In the genomic region with DNA sequence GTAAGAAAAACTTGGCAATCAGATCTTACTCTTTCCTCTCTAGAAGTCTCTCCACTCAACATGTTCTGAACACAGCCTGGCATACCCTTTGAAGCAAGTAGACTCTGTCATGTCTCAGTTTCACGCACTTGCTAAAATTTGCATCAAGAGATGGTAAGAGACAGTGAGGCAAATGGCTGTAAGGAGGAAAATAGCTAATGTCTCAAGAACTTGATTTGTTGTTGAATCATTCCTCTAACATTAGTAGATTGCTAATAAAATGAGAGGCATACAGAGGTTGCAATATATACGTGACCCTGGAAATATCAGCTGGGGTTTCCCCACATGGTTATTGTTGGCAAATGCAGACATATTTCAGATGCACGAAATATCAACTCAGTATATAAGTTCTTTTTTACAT, we compare ENCODE assay signal across 18 cellular contexts. TPM values are rescaled to one million over a fixed set of nuclear protein-coding genes. Genes with fewer than 3 reads are reported as not detected.
DNase-seq lines count a peak whose midpoint lies in the region; ATAC-seq and TF ChIP-seq lines count a peak whose summit lies in the region.
"Had no signal": no experiment of that assay in that cellular context is flagged by ENCODE, and none has a peak within 500 bp of the region (broad histone marks: within the 10 kb centered on the region; RNA-seq: fewer than 3 reads in every experiment).

No MANE protein-coding gene starts in this region.

- no peak overlapping the region for H4K91ac ChIP-seq in IMR-90 (ENCODE audit: insufficient read depth, low read depth, low read length)

- H2BK120ac ChIP-seq in IMR-90 (ENCODE audit: low read depth, low read length): peak overlapping the region; percentile 18; the same call in 1 of the 2 replicates

- CTCF ChIA-PET in IMR-90 (lab: Yijun Ruan, JAX): no interaction called here

- no peak overlapping the region for H2AFZ ChIP-seq in IMR-90 (replicated peaks; ENCODE audit: low read length, poor library complexity)

- TF ChIP-seq CTCF in IMR-90 (conservative IDR thresholded peaks at IDR 0.05; ENCODE audit: low read depth, low read length): no peak
- TF ChIP-seq CTCF in chondrocyte (IDR thresholded peaks at IDR 0.05): no peak
- TF ChIP-seq CTCF in lower lobe of right lung (IDR thresholded peaks at IDR 0.05): no peak

- H3K56ac ChIP-seq in IMR-90 (ENCODE audit: extremely low read depth, insufficient read depth, low read length): no peak overlapping the region

- H3K9me3 ChIP-seq in IMR-90 (ENCODE audit: control insufficient read depth, insufficient read depth, low read length): no peaks in the 10 kb centered on the region
- no peaks in the 10 kb centered on the region for H3K9me3 ChIP-seq in lower lobe of right lung
- H3K9me3 ChIP-seq: BLaER1 treated with 17β-estradiol and CSF1 and Interleukin-3, amounts not matched to agents 10 nM and 100 nM; HAP-1 had no signal

- no peak overlapping the region for H3K27ac ChIP-seq in IMR-90 (ENCODE audit: insufficient read depth, low read length)
- no peak overlapping the region for H3K27ac ChIP-seq in lower lobe of right lung
- H3K27ac ChIP-seq: BLaER1 treated with 17β-estradiol and CSF1 and Interleukin-3, amounts not matched to agents 10 nM and 100 nM had no signal

- POLR2A ChIA-PET in IMR-90 (lab: Charles Lee; ENCODE audit: unreplicated experiment): no interaction called here

- no peak for TF ChIP-seq POLR2A in IMR-90 (IDR thresholded peaks at IDR 0.05; ENCODE audit: low read depth, low read length)

- in situ Hi-C loops in IMR-90 (cut with MboI; ENCODE audit: low sequenced_read_pairs): no loop called here

- DNase-seq in A172 (ENCODE audit: low spot score) (peak; percentile 22), IMR-90 (peak; percentile 80), chondrocyte (ENCODE audit: low spot score) (no peak), fibroblast of the conjunctiva (ENCODE audit: low read depth) (peak; percentile 69), lower lobe of right lung (no peak)
- no peak for DNase-seq in activated T-cell treated with anti-CD3 and anti-CD28 coated beads, Interleukin-2, amount 50 U/mL, for 1 hour
- DNase-seq: 8988T; DND-41; NCI-H1105 treated with DMSO at 0.1 percent for 48 hours; NCI-H1694 treated with DMSO at 0.1 percent for 48 hours; NCI-H446; NCI-H69; NK-92 treated with Interleukin-12 subunit alpha and Interleukin-12 subunit beta, amount 100 ng/mL, for 24 hours; SHP77 treated with DMSO at 0.1 percent for 48 hours had no signal

- no peaks in the 10 kb centered on the region for H4K20me1 ChIP-seq in IMR-90 (ENCODE audit: insufficient read depth, low read length)
- H4K20me1 ChIP-seq: BLaER1 treated with 17β-estradiol and CSF1 and Interleukin-3, amounts not matched to agents 10 nM and 100 nM had no signal

- H2BK20ac ChIP-seq in IMR-90 (ENCODE audit: low read depth, low read length): peak overlapping the region; percentile 18; the same call in 1 of the 2 replicates

- H3K9me3 Mint-ChIP-seq in chondrocyte (ENCODE audit: low read depth): peaks cover 19% of the 10 kb centered on the region

- H3K36me3 Mint-ChIP-seq in chondrocyte (ENCODE audit: low read depth): peaks cover 3% of the 10 kb centered on the region

- dilution Hi-C loops in IMR-90 (cut with HindIII; ENCODE audit: low sequenced_read_pairs, unreplicated experiment): no loop called here

- no peak for TF ChIP-seq RAD21 in IMR-90 (IDR thresholded peaks at IDR 0.05; ENCODE audit: low read length)

- H3K9ac ChIP-seq in IMR-90 (ENCODE audit: low read depth, low read length): no peak overlapping the region
- H3K9ac ChIP-seq: BLaER1 treated with 17β-estradiol and CSF1 and Interleukin-3, amounts not matched to agents 10 nM and 100 nM had no signal

- H4K5ac ChIP-seq in IMR-90 (ENCODE audit: low read depth, low read length): peak overlapping the region; percentile 29; the same call in 1 of the 2 replicates

- peak; percentile 70 for ATAC-seq in IMR-90 (ENCODE audit: low read depth)
- no peak for ATAC-seq in GM18498 (IDR thresholded peaks at IDR 0.05; ENCODE audit: unreplicated experiment)
- ATAC-seq in lower lobe of right lung: no peak
- ATAC-seq in GM19452 (IDR thresholded peaks at IDR 0.05; ENCODE audit: unreplicated experiment): no peak

- H3K14ac ChIP-seq in IMR-90 (replicated peaks; ENCODE audit: low read depth, low read length): 0 out of 2 replicates have a peak overlapping the region, but pooled peaks have one; percentile 29

- no peak overlapping the region for H3K4me3 ChIP-seq in IMR-90 (ENCODE audit: insufficient read depth, low read depth, low read length)
- no peak overlapping the region for H3K4me3 ChIP-seq in lower lobe of right lung
- H3K4me3 ChIP-seq: BLaER1 treated with 17β-estradiol and CSF1 and Interleukin-3, amounts not matched to agents 10 nM and 100 nM; HAP-1 had no signal

- H3K27me3 Mint-ChIP-seq in chondrocyte (ENCODE audit: low read depth): no peaks in the 10 kb centered on the region

- no peaks in the 10 kb centered on the region for H3K36me3 ChIP-seq in IMR-90 (ENCODE audit: control insufficient read depth, insufficient read depth, low read length)
- H3K36me3 ChIP-seq in lower lobe of right lung: no peaks in the 10 kb centered on the region
- H3K36me3 ChIP-seq: BLaER1 treated with 17β-estradiol and CSF1 and Interleukin-3, amounts not matched to agents 10 nM and 100 nM; HAP-1 had no signal

- peak overlapping the region; percentile 17; the same call in 1 of the 2 replicates for H3K4me2 ChIP-seq in IMR-90 (ENCODE audit: low read depth, low read length)
- H3K4me2 ChIP-seq: BLaER1 treated with 17β-estradiol and CSF1 and Interleukin-3, amounts not matched to agents 10 nM and 100 nM had no signal

- H2BK5ac ChIP-seq in IMR-90 (ENCODE audit: low read depth, low read length, poor library complexity, severe bottlenecking): peak overlapping the region; percentile 50

- H3K9me1 ChIP-seq in IMR-90 (ENCODE audit: insufficient read depth, low read length): no peaks in the 10 kb centered on the region

- H2BK15ac ChIP-seq in IMR-90 (ENCODE audit: low read depth, low read length): no peak overlapping the region

- no peak overlapping the region for H2AK5ac ChIP-seq in IMR-90 (ENCODE audit: low read depth, low read length)

- H3K23ac ChIP-seq in IMR-90 (ENCODE audit: low read depth, low read length): no peak overlapping the region

- peak overlapping the region; percentile 91 for H3K27ac Mint-ChIP-seq in chondrocyte (ENCODE audit: unreplicated experiment)

- no peak overlapping the region for H4K8ac ChIP-seq in IMR-90 (ENCODE audit: low read depth in 2 of 2, low read length in 2 of 2)

- intact Hi-C loops in IMR-90 (cut with micrococcal nuclease): no loop called here
- intact Hi-C loops in lower lobe of right lung (cut with DNase I): no loop called here

- peaks cover 4% of the 10 kb centered on the region; the same call in 1 of the 2 replicates for H3K4me1 ChIP-seq in IMR-90 (ENCODE audit: control insufficient read depth, insufficient read depth, low read length)
- H3K4me1 ChIP-seq in lower lobe of right lung: no peaks in the 10 kb centered on the region
- H3K4me1 ChIP-seq: BLaER1 treated with 17β-estradiol and CSF1 and Interleukin-3, amounts not matched to agents 10 nM and 100 nM; HAP-1 had no signal

- no TSS peak for BruUV-seq in IMR-90 (replicated peaks; lab: Mats Ljungman, UMichigan)

- H3K4ac ChIP-seq in IMR-90 (ENCODE audit: low read depth, low read length): no peak overlapping the region

- H3K4me1 Mint-ChIP-seq in chondrocyte (ENCODE audit: low read depth): peaks cover 44% of the 10 kb centered on the region

- H3K79me1 ChIP-seq in IMR-90 (ENCODE audit: low read depth in 1 of 2, low read length in 2 of 2): no peaks in the 10 kb centered on the region

- H3K4me3 Mint-ChIP-seq in chondrocyte (ENCODE audit: unreplicated experiment): no peak overlapping the region

- H3K27me3 ChIP-seq in IMR-90 (ENCODE audit: control insufficient read depth, insufficient read depth, low read length) (no peaks in the 10 kb centered on the region), lower lobe of right lung (ENCODE audit: low read depth) (no peaks in the 10 kb centered on the region)
- H3K27me3 ChIP-seq: BLaER1 treated with 17β-estradiol and CSF1 and Interleukin-3, amounts not matched to agents 10 nM and 100 nM had no signal

- no peak overlapping the region for H2AK9ac ChIP-seq in IMR-90 (replicated peaks; ENCODE audit: low read depth, low read length, poor library complexity)

- no CpG with 5 or more reads among the region's 3 CpGs for WGBS in IMR-90 (ENCODE audit: extremely low coverage in 2 of 2, insufficient read length in 1 of 2), 2 experiments

- peak overlapping the region; percentile 85; the same call in 1 of the 2 replicates for H3K18ac ChIP-seq in IMR-90 (ENCODE audit: low read depth, low read length)

TF ChIP-seq in IMR-90, 13 proteins besides CTCF, POLR2A, EP300 and RAD21:
- TF ChIP-seq CEBPB (IDR thresholded peaks at IDR 0.05; ENCODE audit: low read depth, low read length) (0 out of 2 replicates have a peak, but pooled peaks have one; percentile 21), SMC3 (IDR thresholded peaks at IDR 0.05; ENCODE audit: low read depth, low read length) (no peak), NFE2L2 (IDR thresholded peaks at IDR 0.05; ENCODE audit: low read depth, low read length) (no peak)
- TF ChIP-seq, protein P1, sequence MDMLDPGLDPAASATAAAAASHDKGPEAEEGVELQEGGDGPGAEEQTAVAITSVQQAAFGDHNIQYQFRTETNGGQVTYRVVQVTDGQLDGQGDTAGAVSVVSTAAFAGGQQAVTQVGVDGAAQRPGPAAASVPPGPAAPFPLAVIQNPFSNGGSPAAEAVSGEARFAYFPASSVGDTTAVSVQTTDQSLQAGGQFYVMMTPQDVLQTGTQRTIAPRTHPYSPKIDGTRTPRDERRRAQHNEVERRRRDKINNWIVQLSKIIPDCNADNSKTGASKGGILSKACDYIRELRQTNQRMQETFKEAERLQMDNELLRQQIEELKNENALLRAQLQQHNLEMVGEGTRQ (IDR thresholded peaks at IDR 0.05; ENCODE audit: low read depth, low read length): no peak

RNA-seq across cellular contexts. Expression of a gene that starts 27.4 kb away (rescaled TPM):
- total RNA-seq in A172 (2014; rRNA removed; shearing (Covaris generic)): 4.9 and 11.5 TPM in 2 replicates
- total RNA-seq in IMR-90 (2012; rRNA removed): 3.0 and 4.2 TPM in 2 replicates
- 23.6 and 26.7 TPM in 2 replicates for polyA plus RNA-seq in IMR-90 (2012; rRNA removed)
- polyA plus RNA-seq in IMR-90 (2012; cell fraction: cytosol; rRNA removed): 6.6 and 9.1 TPM in 2 replicates
- 12.3 and 46.3 TPM in 2 replicates for polyA plus RNA-seq in IMR-90 (2012; cell fraction: nucleus; rRNA removed; ENCODE audit: low replicate concordance)
- total RNA-seq in chondrocyte: 8.9 to 166 TPM (median 10.2 TPM) in 3 replicates
- total RNA-seq in lower lobe of right lung: 108 TPM

Comparison
In these comparisons a context has a peak if more than half of its experiments do, and no peak if none do; other contexts are left out.
1. DNase-seq: peak in A172 (single experiment), IMR-90 (single experiment) and fibroblast of the conjunctiva (single experiment); none in chondrocyte (single experiment), activated T-cell treated with anti-CD3 and anti-CD28 coated beads, Interleukin-2, amount 50 U/mL, for 1 hour (single experiment) and lower lobe of right lung (single experiment).